Comparison of ENCODE assay signal across 2 cellular contexts in genomic region chr1:160353223-160353622, GRCh38.
TF ChIP-seq lines count a peak whose summit lies in the region.

No MANE protein-coding gene starts in this region.

TF ChIP-seq in IMR-90, 13 proteins besides CTCF, POLR2A, EP300 and RAD21:
- TF ChIP-seq RCOR1 (IDR thresholded peaks at IDR 0.05; ENCODE audit: insufficient replicate concordance, low read length) (no peak), RFX5 (IDR thresholded peaks at IDR 0.05; ENCODE audit: low read depth, low read length) (peak; percentile 95)

TF ChIP-seq in K562, 482 proteins besides CTCF, POLR2A, EP300 and RAD21:
- TF ChIP-seq ETV6 (IDR thresholded peaks at IDR 0.05; ENCODE audit: borderline replicate concordance in 1 of 2, low read depth in 2 of 2, low read length in 1 of 2) (no peak), ETV6 (CRISPR knock-in tag; IDR thresholded peaks at IDR 0.05; ENCODE audit: borderline replicate concordance) (no peak), RFX5 (IDR thresholded peaks at IDR 0.05; ENCODE audit: low read depth, low read length) (peak; percentile 84)
TF ChIP-seq in K562: peak in this region for 1.
